1 cellular context compared by ENCODE assay signal in the genomic region with DNA sequence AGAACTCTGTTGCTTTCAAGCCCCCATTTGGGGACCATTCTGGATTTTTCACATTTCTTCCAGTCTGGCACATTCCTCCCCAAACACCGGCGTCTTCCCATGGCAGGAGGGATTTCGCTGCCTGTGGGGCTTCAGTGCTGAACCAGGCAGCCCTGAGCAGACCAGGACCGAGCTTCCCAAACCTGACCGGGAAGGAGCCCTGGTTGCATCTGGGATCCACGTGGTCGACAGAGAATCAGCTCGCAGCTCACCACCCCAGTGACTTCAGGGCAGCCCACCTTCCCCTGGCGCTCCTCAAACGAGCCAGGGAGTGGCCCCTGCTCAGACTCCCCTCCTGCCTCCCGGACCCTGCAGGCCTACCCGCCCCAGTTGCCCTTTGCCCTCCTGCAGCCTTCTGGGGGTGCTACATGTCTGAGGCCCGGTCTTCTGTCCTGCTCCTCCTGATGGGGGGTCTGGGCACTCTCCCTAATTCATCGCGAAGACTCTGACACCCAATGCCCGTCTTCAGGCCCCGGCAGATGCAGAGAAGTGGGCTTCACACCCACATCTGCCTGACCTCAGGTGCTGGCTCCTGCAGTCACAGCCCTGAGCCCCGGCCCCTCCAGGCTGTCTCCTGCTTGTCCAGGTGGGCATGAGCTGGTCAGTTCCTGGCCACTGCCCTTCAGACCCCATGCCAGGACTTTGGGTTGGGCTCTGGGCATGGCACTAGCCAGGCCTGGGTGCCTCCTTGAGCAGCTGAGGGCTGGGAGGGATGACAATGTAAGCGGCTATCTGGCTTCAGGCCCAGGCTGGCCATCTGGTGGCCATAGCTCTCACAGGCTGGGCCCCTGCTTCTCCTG.
TF ChIP-seq lines count a peak whose summit lies in the region.

No MANE protein-coding gene starts in this region.

TF ChIP-seq in GM12878, 131 proteins besides CTCF, POLR2A, EP300 and RAD21:
- TF ChIP-seq MXI1 (IDR thresholded peaks at IDR 0.05; ENCODE audit: low read depth, low read length): no peak
- no peak for TF ChIP-seq NFYA (IDR thresholded peaks at IDR 0.05; ENCODE audit: borderline replicate concordance, low read depth, low read length)
- no peak for TF ChIP-seq GATAD2B (conservative IDR thresholded peaks at IDR 0.05; ENCODE audit: low read depth)
- no peak for TF ChIP-seq RELA (IDR thresholded peaks at IDR 0.05; ENCODE audit: borderline replicate concordance, partially characterized antibody)
- TF ChIP-seq TAF1 (IDR thresholded peaks at IDR 0.05; ENCODE audit: borderline replicate concordance, low read depth, low read length): no peak
- no peak for TF ChIP-seq BCL3 (IDR thresholded peaks at IDR 0.05; ENCODE audit: borderline replicate concordance, insufficient read depth, low read depth, low read length, poor library complexity, severe bottlenecking)
- no peak for TF ChIP-seq ATF7 (IDR thresholded peaks at IDR 0.05; ENCODE audit: low read depth)
- TF ChIP-seq, protein P1, sequence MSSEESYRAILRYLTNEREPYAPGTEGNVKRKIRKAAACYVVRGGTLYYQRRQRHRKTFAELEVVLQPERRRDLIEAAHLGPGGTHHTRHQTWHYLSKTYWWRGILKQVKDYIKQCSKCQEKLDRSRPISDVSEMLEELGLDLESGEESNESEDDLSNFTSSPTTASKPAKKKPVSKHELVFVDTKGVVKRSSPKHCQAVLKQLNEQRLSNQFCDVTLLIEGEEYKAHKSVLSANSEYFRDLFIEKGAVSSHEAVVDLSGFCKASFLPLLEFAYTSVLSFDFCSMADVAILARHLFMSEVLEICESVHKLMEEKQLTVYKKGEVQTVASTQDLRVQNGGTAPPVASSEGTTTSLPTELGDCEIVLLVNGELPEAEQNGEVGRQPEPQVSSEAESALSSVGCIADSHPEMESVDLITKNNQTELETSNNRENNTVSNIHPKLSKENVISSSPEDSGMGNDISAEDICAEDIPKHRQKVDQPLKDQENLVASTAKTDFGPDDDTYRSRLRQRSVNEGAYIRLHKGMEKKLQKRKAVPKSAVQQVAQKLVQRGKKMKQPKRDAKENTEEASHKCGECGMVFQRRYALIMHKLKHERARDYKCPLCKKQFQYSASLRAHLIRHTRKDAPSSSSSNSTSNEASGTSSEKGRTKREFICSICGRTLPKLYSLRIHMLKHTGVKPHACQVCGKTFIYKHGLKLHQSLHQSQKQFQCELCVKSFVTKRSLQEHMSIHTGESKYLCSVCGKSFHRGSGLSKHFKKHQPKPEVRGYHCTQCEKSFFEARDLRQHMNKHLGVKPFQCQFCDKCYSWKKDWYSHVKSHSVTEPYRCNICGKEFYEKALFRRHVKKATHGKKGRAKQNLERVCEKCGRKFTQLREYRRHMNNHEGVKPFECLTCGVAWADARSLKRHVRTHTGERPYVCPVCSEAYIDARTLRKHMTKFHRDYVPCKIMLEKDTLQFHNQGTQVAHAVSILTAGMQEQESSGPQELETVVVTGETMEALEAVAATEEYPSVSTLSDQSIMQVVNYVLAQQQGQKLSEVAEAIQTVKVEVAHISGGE (CRISPR knock-in tag; IDR thresholded peaks at IDR 0.05): no peak
- no peak for TF ChIP-seq SKIL (IDR thresholded peaks at IDR 0.05; ENCODE audit: low read depth, poor library complexity, severe bottlenecking)
